8 cellular contexts compared by ENCODE assay signal in the genomic region with DNA sequence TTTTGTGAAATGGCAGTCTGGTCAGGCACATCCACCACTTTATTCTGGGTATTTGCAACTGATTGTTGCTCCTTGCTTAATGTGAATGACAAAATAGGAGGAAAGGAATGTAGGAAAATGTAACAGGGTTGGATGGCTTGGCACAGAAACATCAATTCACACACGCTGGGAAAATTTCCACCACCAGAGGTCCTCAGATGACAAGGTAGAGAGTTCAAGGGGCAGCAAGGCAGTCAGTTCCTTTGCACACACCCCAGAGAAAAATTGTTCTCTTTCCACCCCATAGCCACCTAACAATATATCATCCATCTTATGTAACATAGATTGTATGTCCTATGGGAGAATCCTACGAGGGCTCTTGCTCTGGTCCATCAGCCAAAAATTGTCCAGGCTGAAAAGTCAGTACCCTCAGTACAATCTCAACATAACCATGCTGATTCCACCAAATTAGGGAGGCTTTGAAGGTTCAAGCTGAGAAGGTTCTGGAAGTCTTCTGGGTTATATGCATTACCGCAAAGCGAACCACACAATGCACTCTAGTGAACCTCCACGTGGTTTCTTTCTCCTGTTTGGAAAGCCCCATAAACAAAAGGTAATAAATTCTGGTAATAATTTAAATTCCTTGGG. TPM values are rescaled to one million over a fixed set of nuclear protein-coding genes. Genes with fewer than 3 reads are reported as not detected.
DNase-seq lines count a peak whose midpoint lies in the region; ATAC-seq and TF ChIP-seq lines count a peak whose summit lies in the region.

No MANE protein-coding gene starts in this region.

- 63% methylated on average over 5 of the region's 5 CpGs for WGBS in esophagus muscularis mucosa
- 42 to 63% methylated on average over 5 of the region's 5 CpGs for WGBS in transverse colon (ENCODE audit: low coverage in 1 of 2), 2 donors

- TF ChIP-seq EP300 in esophagus muscularis mucosa (IDR thresholded peaks at IDR 0.05) (no peak), transverse colon (IDR thresholded peaks at IDR 0.05; ENCODE audit: low read depth) (no peak)

- no peaks in the 10 kb centered on the region for H3K36me3 ChIP-seq in esophagus muscularis mucosa
- no peaks in the 10 kb centered on the region for H3K36me3 ChIP-seq in transverse colon

- TF ChIP-seq POLR2A in esophagus muscularis mucosa (IDR thresholded peaks at IDR 0.05; ENCODE audit: low read depth) (no peak), transverse colon (IDR thresholded peaks at IDR 0.05) (no peak)

- H3K4me1 ChIP-seq in esophagus muscularis mucosa (peaks cover 0 to 11% (median 4%) of the 10 kb centered on the region in 4 donors), transverse colon (peaks cover 0 to 19% (median 3%) of the 10 kb centered on the region in 4 donors)

- H3K9me3 ChIP-seq in esophagus muscularis mucosa, result no peaks in the 10 kb centered on the region
- no peaks in the 10 kb centered on the region for H3K9me3 ChIP-seq in transverse colon

- in situ Hi-C loops in transverse colon (cut with MboI; ENCODE audit: low pct_ligation_motif_present in 1 of 4, low pct_unique_long_range_greater_than_20kb in 1 of 4, low sequenced_read_pairs in 3 of 4), result loop anchor here (5.0 to 25.0 kb wide), 6 partner anchors 108 to 848 kb away; a partner anchor contains a TSS

- intact Hi-C loops in esophagus muscularis mucosa (cut with DNase I) (loop anchor here (10.0 kb wide), 2 partner anchors 95 to 835 kb away; no protein-coding TSS in a partner anchor), transverse colon (cut with DNase I; ENCODE audit: low total_unique reads) (no loop called here)

- TF ChIP-seq CTCF in GM12864 (IDR thresholded peaks at IDR 0.05; ENCODE audit: low read depth, low read length, missing control alignments), result peak; percentile 81
- TF ChIP-seq CTCF in esophagus muscularis mucosa (IDR thresholded peaks at IDR 0.05), result peak; percentile 21 to 64 (median 42)
- peak; percentile 53 to 81 (median 71) for TF ChIP-seq CTCF in transverse colon (IDR thresholded peaks at IDR 0.05)

- H3K27ac ChIP-seq in esophagus muscularis mucosa (replicated peaks in 1 of 4) (no peak overlapping the region), transverse colon (no peak overlapping the region)

- no peak overlapping the region for H3K4me3 ChIP-seq in GM12864 (ENCODE audit: low read depth, low read length)
- H3K4me3 ChIP-seq in esophagus muscularis mucosa, result no peak overlapping the region
- no peak overlapping the region for H3K4me3 ChIP-seq in transverse colon

- peak; percentile 66 for ATAC-seq in HG03354 (IDR thresholded peaks at IDR 0.05; ENCODE audit: poor library complexity, severe bottlenecking, unreplicated experiment)
- ATAC-seq in HG03135 (IDR thresholded peaks at IDR 0.05; ENCODE audit: unreplicated experiment), result no peak

- H3K27me3 ChIP-seq in esophagus muscularis mucosa (no peaks in the 10 kb centered on the region), transverse colon (no peaks in the 10 kb centered on the region)

- DNase-seq in GM12864 (ENCODE audit: low read depth) (peak; percentile 4), NOMO-1 treated with DMSO at 0.1 percent for 48 hours (lab: John Stamatoyannopoulos, UW; ENCODE audit: unreplicated experiment) (peak; percentile 71), esophagus muscularis mucosa (ENCODE audit: extremely low spot score) (no peak), non-pigmented ciliary epithelial cell (ENCODE audit: low read depth) (peak; percentile 31), transverse colon (peak; percentile 72)
- DNase-seq in activated CD8-positive, alpha-beta memory T cell treated with anti-CD3 and anti-CD28 coated beads, Interleukin-2, amount 50 U/mL, for 48 hours, result peak; percentile 60

RNA-seq across cellular contexts. Expression of a gene that starts 42.1 kb away (rescaled TPM):
- not detected for total RNA-seq in esophagus muscularis mucosa
- total RNA-seq in transverse colon, result not detected
